13 cellular contexts compared by ENCODE assay signal in the genomic region with DNA sequence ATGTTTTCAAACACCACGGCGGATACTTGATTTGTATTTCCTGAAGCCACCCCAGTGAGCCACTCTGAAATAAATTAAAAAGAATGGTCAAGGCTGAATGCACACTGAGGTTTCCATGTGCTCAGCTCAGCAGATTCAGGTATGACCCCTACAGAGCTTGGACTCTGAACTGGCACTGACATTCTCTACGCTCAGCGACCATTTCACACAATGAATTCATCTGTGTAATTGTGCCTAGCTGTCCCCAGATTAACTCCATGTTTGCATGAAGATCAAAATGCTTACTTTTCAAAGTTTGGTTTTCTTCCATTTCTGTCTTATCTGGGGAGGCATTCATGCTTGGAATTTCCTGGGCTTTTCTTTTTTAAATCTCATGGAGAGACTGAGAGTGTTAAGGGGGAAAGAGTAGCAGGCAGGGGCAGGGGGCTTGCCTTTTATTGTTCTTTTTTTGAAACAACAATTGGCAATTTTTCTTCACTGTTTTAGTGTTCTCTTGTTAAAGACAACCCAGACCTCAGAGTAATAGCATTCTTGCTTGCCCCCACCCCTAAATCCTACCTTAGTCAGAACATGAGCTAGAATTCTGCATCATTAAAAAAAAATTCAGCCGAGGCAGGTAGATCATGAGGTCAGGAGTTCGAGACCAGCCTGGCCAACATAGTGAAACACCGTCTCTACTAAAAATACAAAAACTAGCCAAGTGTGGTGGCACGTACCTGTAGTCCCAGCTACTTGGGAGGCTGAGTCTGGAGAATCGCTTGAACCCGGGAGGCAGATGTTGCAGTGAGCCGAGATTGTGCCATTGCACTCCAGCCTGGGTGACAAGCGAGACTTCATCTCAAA.
A peak's percentile ranks its signal among the peaks of the same experiment; 100 is the strongest.
DNase-seq lines count a peak whose midpoint lies in the region; ATAC-seq and TF ChIP-seq lines count a peak whose summit lies in the region.
"Had no signal": no experiment of that assay in that cellular context is flagged by ENCODE, and none has a peak within 500 bp of the region (broad histone marks: within the 10 kb centered on the region; RNA-seq: fewer than 3 reads in every experiment).

No MANE protein-coding gene starts in this region.

- H3K27ac ChIP-seq in left lung = no peak overlapping the region
- H3K27ac ChIP-seq: right lobe of liver had no signal

- no peak for TF ChIP-seq CTCF in GM10266 (IDR thresholded peaks at IDR 0.05; ENCODE audit: control insufficient read depth, insufficient read depth, low read depth, missing control alignments)
- TF ChIP-seq CTCF in left lung (IDR thresholded peaks at IDR 0.05) = no peak

- peak; percentile 48 for ATAC-seq in GM21529 (IDR thresholded peaks at IDR 0.05; ENCODE audit: unreplicated experiment)
- no peak for ATAC-seq in left lung
- no peak for ATAC-seq in HG02938 (IDR thresholded peaks at IDR 0.05; ENCODE audit: unreplicated experiment)

- peak; percentile 35 for DNase-seq in GM10266 (ENCODE audit: extremely low spot score)
- peak; percentile 27 for DNase-seq in KBM-7
- DNase-seq in left kidney (ENCODE audit: low read depth, low spot score) = peak; percentile 86
- DNase-seq in NCI-H69 (lab: John Stamatoyannopoulos, UW) = no peak
- no peak for DNase-seq in stimulated activated CD4-positive, alpha-beta T cell treated with anti-CD3 and anti-CD28 coated beads, Interleukin-4, amount 100 ng/mL, for 4 hours
- DNase-seq in left lung = no peak
- DNase-seq: activated naive CD8-positive, alpha-beta T cell treated with anti-CD3 and anti-CD28 coated beads, Interleukin-2, amount 10 ng/mL, durations not matched to agents 7 days and 5 days; C1 segment of cervical spinal cord; GOT3; mesendoderm had no signal

- H3K36me3 ChIP-seq in left lung = no peaks in the 10 kb centered on the region
- H3K36me3 ChIP-seq: right lobe of liver had no signal

- in situ Hi-C loops in KBM-7 (cut with MboI; ENCODE audit: low pct_unique_long_range_greater_than_20kb, low sequenced_read_pairs) = no loop called here

- H3K9me3 ChIP-seq in left lung = no peaks in the 10 kb centered on the region
- H3K9me3 ChIP-seq: right lobe of liver had no signal

- intact Hi-C loops in left lung (cut with DNase I) = no loop called here

- peaks cover 0 to 24% of the 10 kb centered on the region in 2 donors for H3K4me1 ChIP-seq in left lung

- H3K4me3 ChIP-seq in left lung = no peak overlapping the region
- H3K4me3 ChIP-seq: right lobe of liver had no signal

- H3K27me3 ChIP-seq in left lung = no peaks in the 10 kb centered on the region
- H3K27me3 ChIP-seq: right lobe of liver had no signal

Comparison
In these comparisons a context has a peak if more than half of its experiments do, and no peak if none do; other contexts are left out.
1. DNase-seq: peak in GM10266 (single experiment), KBM-7 (single experiment) and left kidney (single experiment); none in NCI-H69 (single experiment), stimulated activated CD4-positive, alpha-beta T cell treated with anti-CD3 and anti-CD28 coated beads, Interleukin-4, amount 100 ng/mL, for 4 hours (0 of 2) and left lung (0 of 2).